In genomic region chr1:20472860-20473711, GRCh38 we compare ENCODE assay signal across 8 cellular contexts. TPM values are rescaled to one million over a fixed set of nuclear protein-coding genes. Genes with fewer than 3 reads are reported as not detected.
A peak's percentile ranks its signal among the peaks of the same experiment; 100 is the strongest.
DNase-seq lines count a peak whose midpoint lies in the region; ATAC-seq and TF ChIP-seq lines count a peak whose summit lies in the region.
"Had no signal": no experiment of that assay in that cellular context is flagged by ENCODE, and none has a peak within 500 bp of the region (broad histone marks: within the 10 kb centered on the region; RNA-seq: fewer than 3 reads in every experiment).

No MANE protein-coding gene starts in this region.

- H3K79me2 ChIP-seq in smooth muscle cell (ENCODE audit: low read depth), result no peaks in the 10 kb centered on the region

- H3K27ac ChIP-seq in angular gyrus (ENCODE audit: low read depth, low read length) (peak overlapping the region; percentile 24), smooth muscle cell (ENCODE audit: low read depth) (no peak overlapping the region)

- DNase-seq in LHCN-M2 (ENCODE audit: low read depth) (peak; percentile 67), smooth muscle cell (lab: John Stamatoyannopoulos, UW; ENCODE audit: unreplicated experiment) (peak; percentile 26), NOMO-1 treated with dmso at 0.1 percent for 144 hours (lab: John Stamatoyannopoulos, UW; ENCODE audit: unreplicated experiment) (no peak), DMS153 treated with DMSO at 0.1 percent for 48 hours (lab: John Stamatoyannopoulos, UW; ENCODE audit: unreplicated experiment) (no peak)
- DNase-seq: MG63 had no signal

- no peaks in the 10 kb centered on the region for H3K36me3 ChIP-seq in iPS-15b (ENCODE audit: control insufficient read depth, insufficient read depth, low read length)
- no peaks in the 10 kb centered on the region for H3K36me3 ChIP-seq in smooth muscle cell (ENCODE audit: low read depth)
- H3K36me3 ChIP-seq: MG63 had no signal

- H3K4me2 ChIP-seq in smooth muscle cell, result peak overlapping the region; percentile 76

- peak overlapping the region; percentile 48 for H3K4me3 ChIP-seq in iPS-15b (ENCODE audit: low read depth, low read length)
- no peak overlapping the region for H3K4me3 ChIP-seq in smooth muscle cell
- H3K4me3 ChIP-seq: MG63 had no signal

- H4K20me1 ChIP-seq in smooth muscle cell (ENCODE audit: low read depth), result no peaks in the 10 kb centered on the region

- H3K4me1 ChIP-seq in iPS-15b (ENCODE audit: control insufficient read depth, insufficient read depth, low read length), result peaks cover 15% of the 10 kb centered on the region
- peaks cover 10% of the 10 kb centered on the region for H3K4me1 ChIP-seq in smooth muscle cell (ENCODE audit: low read depth)

- WGBS in smooth muscle cell (ENCODE audit: low lambda C conversion rate), result 34% methylated on average over 28 of the region's 28 CpGs

- no peaks in the 10 kb centered on the region for H3K9me3 ChIP-seq in iPS-15b (ENCODE audit: control insufficient read depth, insufficient read depth, low read length)
- no peaks in the 10 kb centered on the region for H3K9me3 ChIP-seq in smooth muscle cell (replicated peaks; ENCODE audit: low read depth)
- H3K9me3 ChIP-seq: MG63 had no signal

- ATAC-seq in HG02852 (IDR thresholded peaks at IDR 0.05; ENCODE audit: unreplicated experiment), result no peak

- no peak overlapping the region for H3K9ac ChIP-seq in iPS-15b (ENCODE audit: low read depth, low read length)
- H3K9ac ChIP-seq in smooth muscle cell (ENCODE audit: low read depth), result no peak overlapping the region

- H2AFZ ChIP-seq in smooth muscle cell (ENCODE audit: low read depth), result peak overlapping the region; percentile 55

- H3K27me3 ChIP-seq in iPS-15b (ENCODE audit: control insufficient read depth, insufficient read depth, low read length) (peaks cover 23% of the 10 kb centered on the region), smooth muscle cell (ENCODE audit: low read depth) (peaks cover 16% of the 10 kb centered on the region)
- H3K27me3 ChIP-seq: MG63 had no signal

- peaks cover 6% of the 10 kb centered on the region for H3F3A ChIP-seq in smooth muscle cell (ENCODE audit: low read depth)

- TF ChIP-seq CTCF in smooth muscle cell (IDR thresholded peaks at IDR 0.05; ENCODE audit: borderline replicate concordance, insufficient read depth, poor library complexity, severe bottlenecking), result no peak

RNA-seq across cellular contexts. Expression of gene CAMK2N1, which starts 12.9 kb away (rescaled TPM):
- total RNA-seq in LHCN-M2 (2014; rRNA removed) (31.2 and 34.0 TPM in 2 replicates), smooth muscle cell (13.2 and 15.9 TPM in 2 replicates)
- polyA plus RNA-seq in LHCN-M2 (2012), result 23.8 TPM
- polyA plus RNA-seq in smooth muscle cell, result 11.0 TPM in 2 replicates

RNA-seq across cellular contexts. Expression of gene MUL1, which starts 34.9 kb away (rescaled TPM):
- total RNA-seq in LHCN-M2 (2014; rRNA removed) (54.0 and 54.1 TPM in 2 replicates), smooth muscle cell (30.6 and 38.7 TPM in 2 replicates)
- 29.4 TPM for polyA plus RNA-seq in LHCN-M2 (2012)
- polyA plus RNA-seq in smooth muscle cell, result 38.4 and 42.4 TPM in 2 replicates

Comparison
In these comparisons a context has a peak if more than half of its experiments do, and no peak if none do; other contexts are left out.
1. DNase-seq: peak in LHCN-M2 (single experiment) and smooth muscle cell (single experiment); none in NOMO-1 treated with dmso at 0.1 percent for 144 hours (single experiment) and DMS153 treated with DMSO at 0.1 percent for 48 hours (single experiment).